ENCODE assay signal across 14 cellular contexts in genomic region chr13:106700007-106700950, GRCh38.
"Had no signal": no experiment of that assay in that cellular context is flagged by ENCODE, and none has a peak within 500 bp of the region (broad histone marks: within the 10 kb centered on the region; RNA-seq: fewer than 3 reads in every experiment).

No MANE protein-coding gene starts in this region.

- H3K27ac ChIP-seq: sigmoid colon, upper lobe of right lung had no signal

- H3K4me1 ChIP-seq: sigmoid colon, upper lobe of right lung had no signal

- DNase-seq: activated CD4-positive, alpha-beta T cell treated with anti-CD3 and anti-CD28 coated beads, Interleukin-2, amount 50 U/mL, for 48 hours; activated CD8-positive, alpha-beta memory T cell treated with anti-CD3 and anti-CD28 coated beads, Interleukin-2, amount 10 ng/mL, durations not matched to agents 7 days and 5 days; activated effector memory CD4-positive, alpha-beta T cell treated with Interleukin-2 at 50 U/mL for 16 hours; activated T-cell treated with anti-CD3 and anti-CD28 coated beads, Interleukin-2, amount 50 U/mL, for 24 hours; amygdala; cerebellar nuclear complex; effector memory CD8-positive, alpha-beta T cell; foreskin melanocyte; head of caudate nucleus; occipital lobe; sigmoid colon; stimulated activated CD4-positive, alpha-beta T cell treated with anti-CD3 and anti-CD28 coated beads, Interleukin-2, amount 100 ng/mL, for 48 hours; upper lobe of right lung had no signal

- H3K4me3 ChIP-seq: sigmoid colon, upper lobe of right lung had no signal

- H3K36me3 ChIP-seq: sigmoid colon, upper lobe of right lung had no signal

- ATAC-seq: activated CD8-positive, alpha-beta memory T cell treated with anti-CD3 and anti-CD28 coated beads, Interleukin-2, amount 10 ng/mL, durations not matched to agents 7 days and 5 days; activated naive CD4-positive, alpha-beta T cell treated with anti-CD3 and anti-CD28 coated beads, Interleukin-2, amount 50 U/mL, for 72 hours; effector memory CD8-positive, alpha-beta T cell; upper lobe of right lung had no signal

- H3K27me3 ChIP-seq: sigmoid colon, upper lobe of right lung had no signal

- H3K9me3 ChIP-seq: sigmoid colon, upper lobe of right lung had no signal
